Comparison of ENCODE assay signal across 14 cellular contexts in genomic region chr3:182609575-182610156, GRCh38.
DNase-seq lines count a peak whose midpoint lies in the region; ATAC-seq and TF ChIP-seq lines count a peak whose summit lies in the region.
"Had no signal": no experiment of that assay in that cellular context is flagged by ENCODE, and none has a peak within 500 bp of the region (broad histone marks: within the 10 kb centered on the region; RNA-seq: fewer than 3 reads in every experiment).

No MANE protein-coding gene starts in this region.

- ATAC-seq in RWPE2 (ENCODE audit: low read depth) (peak; percentile 98), left lobe of liver (peak; percentile 37), GM21528 (IDR thresholded peaks at IDR 0.05; ENCODE audit: low FRiP score, unreplicated experiment) (no peak)
- ATAC-seq: activated CD8-positive, alpha-beta T cell treated with anti-CD3 and anti-CD28 coated beads for 36 hours had no signal

- no peaks in the 10 kb centered on the region for H3K36me3 Mint-ChIP-seq in immature natural killer cell
- H3K36me3 Mint-ChIP-seq: activated naive CD4-positive, alpha-beta T cell treated with anti-CD3 and anti-CD28 coated beads, Interleukin-2, amount 10 ng/mL, durations not matched to agents 7 days and 5 days had no signal

- no peak overlapping the region for H3K27ac Mint-ChIP-seq in immature natural killer cell
- H3K27ac Mint-ChIP-seq: activated CD8-positive, alpha-beta T cell treated with anti-CD3 and anti-CD28 coated beads for 36 hours; activated naive CD4-positive, alpha-beta T cell treated with anti-CD3 and anti-CD28 coated beads, Interleukin-2, amount 10 ng/mL, durations not matched to agents 7 days and 5 days had no signal

- TF ChIP-seq CTCF in RWPE2 (IDR thresholded peaks at IDR 0.05; ENCODE audit: poor library complexity, severe bottlenecking): no peak

- H3K4me1 ChIP-seq in RWPE2 (ENCODE audit: insufficient read depth, poor library complexity, severe bottlenecking): peaks cover 20% of the 10 kb centered on the region

- no peaks in the 10 kb centered on the region for H3K4me1 Mint-ChIP-seq in immature natural killer cell
- H3K4me1 Mint-ChIP-seq: activated naive CD4-positive, alpha-beta T cell treated with anti-CD3 and anti-CD28 coated beads, Interleukin-2, amount 10 ng/mL, durations not matched to agents 7 days and 5 days had no signal

- no peak overlapping the region for H3K4me3 Mint-ChIP-seq in immature natural killer cell
- H3K4me3 Mint-ChIP-seq: activated CD8-positive, alpha-beta T cell treated with anti-CD3 and anti-CD28 coated beads for 36 hours; activated naive CD4-positive, alpha-beta T cell treated with anti-CD3 and anti-CD28 coated beads, Interleukin-2, amount 10 ng/mL, durations not matched to agents 7 days and 5 days had no signal

- H3K27me3 Mint-ChIP-seq in immature natural killer cell (ENCODE audit: low read depth in 3 of 3): peaks cover 0 to 2% (median 1%) of the 10 kb centered on the region in 3 donors

- no peaks in the 10 kb centered on the region for H3K27me3 ChIP-seq in RWPE2 (ENCODE audit: insufficient read depth, poor library complexity, severe bottlenecking)

- peak; percentile 88 for DNase-seq in COR-L47 (lab: John Stamatoyannopoulos, UW)
- DNase-seq in HT-29 (ENCODE audit: low spot score): peak; percentile 96
- peak; percentile 84 for DNase-seq in RWPE2 (ENCODE audit: low spot score)
- DNase-seq in left lobe of liver (ENCODE audit: low spot score): peak; percentile 50
- no peak for DNase-seq in HCEC 1CT
- DNase-seq in midbrain (lab: John Stamatoyannopoulos, UW): no peak
- DNase-seq in immature natural killer cell: no peak
- DNase-seq: activated CD8-positive, alpha-beta T cell treated with anti-CD3 and anti-CD28 coated beads for 36 hours; activated naive CD4-positive, alpha-beta T cell treated with anti-CD3 and anti-CD28 coated beads, Interleukin-2, amount 10 ng/mL, durations not matched to agents 7 days and 5 days; posterior cingulate gyrus; T-helper 1 cell had no signal

- H3K9me3 Mint-ChIP-seq in immature natural killer cell: no peaks in the 10 kb centered on the region
- H3K9me3 Mint-ChIP-seq: activated CD8-positive, alpha-beta T cell treated with anti-CD3 and anti-CD28 coated beads for 36 hours; activated naive CD4-positive, alpha-beta T cell treated with anti-CD3 and anti-CD28 coated beads, Interleukin-2, amount 10 ng/mL, durations not matched to agents 7 days and 5 days had no signal

- no peaks in the 10 kb centered on the region for H3K36me3 ChIP-seq in RWPE2 (ENCODE audit: low read depth)
- H3K36me3 ChIP-seq: thoracic aorta had no signal

- peak overlapping the region; percentile 85 for H3K27ac ChIP-seq in RWPE2 (ENCODE audit: poor library complexity, severe bottlenecking)
- H3K27ac ChIP-seq: C4-2B, thoracic aorta had no signal

- no peak overlapping the region for H3K4me3 ChIP-seq in RWPE2 (ENCODE audit: severe bottlenecking)
- H3K4me3 ChIP-seq: thoracic aorta had no signal

- H3K9me3 ChIP-seq in RWPE2 (ENCODE audit: severe bottlenecking): no peaks in the 10 kb centered on the region
- H3K9me3 ChIP-seq: thoracic aorta had no signal

Comparison
In these comparisons a context has a peak if more than half of its experiments do, and no peak if none do; other contexts are left out.
1. DNase-seq: peak in COR-L47 (single experiment), HT-29 (single experiment), RWPE2 (single experiment) and left lobe of liver (single experiment); none in HCEC 1CT (single experiment), midbrain (single experiment) and immature natural killer cell (0 of 3).